Comparison of ENCODE assay signal across 38 cellular contexts in genomic region chr9:112017878-112018277, GRCh38.
"Had no signal": no experiment of that assay in that cellular context is flagged by ENCODE, and none has a peak within 500 bp of the region (broad histone marks: within the 10 kb centered on the region; RNA-seq: fewer than 3 reads in every experiment).

No MANE protein-coding gene starts in this region.

- ATAC-seq: activated naive CD4-positive, alpha-beta T cell treated with anti-CD3 and anti-CD28 coated beads, Interleukin-2, amount 50 U/mL, for 72 hours; activated naive CD8-positive, alpha-beta T cell treated with anti-CD3 and anti-CD28 coated beads, Interleukin-2, amount 50 U/mL, for 24 hours; activated T-cell treated with anti-CD3 and anti-CD28 coated beads, Interleukin-2, amount 50 U/mL, for 4 hours; activated T-cell treated with anti-CD3 and anti-CD28 coated beads, Interleukin-2, amount 50 U/mL, for 72 hours; activated T-helper 17 cell treated with anti-CD3 and anti-CD28 coated beads, Interleukin-2, amount 50 U/mL, for 72 hours; body of pancreas had no signal

- DNase-seq: activated effector memory CD4-positive, alpha-beta T cell treated with anti-CD3 and anti-CD28 coated beads, Interleukin-2, amount 50 U/mL, for 16 hours; activated effector memory CD4-positive, alpha-beta T cell treated with Interleukin-2 at 50 U/mL for 16 hours; activated gamma-delta T cell; activated gamma-delta T cell treated with Interleukin-2 at 50 U/mL for 16 hours; activated naive CD4-positive, alpha-beta T cell; activated naive CD4-positive, alpha-beta T cell treated with anti-CD3 and anti-CD28 coated beads for 36 hours; activated naive CD4-positive, alpha-beta T cell treated with anti-CD3 and anti-CD28 coated beads, Interleukin-2, amount 10 ng/mL, durations not matched to agents 7 days and 5 days; activated naive CD4-positive, alpha-beta T cell treated with anti-CD3 and anti-CD28 coated beads, Interleukin-2, amount 50 U/mL, for 16 hours; activated naive CD4-positive, alpha-beta T cell treated with Interleukin-2 at 50 U/mL for 16 hours; activated naive CD8-positive, alpha-beta T cell treated with anti-CD3 and anti-CD28 coated beads for 36 hours; activated naive CD8-positive, alpha-beta T cell treated with anti-CD3 and anti-CD28 coated beads, Interleukin-2, amount 10 ng/mL, durations not matched to agents 7 days and 5 days; activated naive CD8-positive, alpha-beta T cell treated with anti-CD3 and anti-CD28 coated beads, Interleukin-2, amount 50 U/mL, for 24 hours; activated T-cell treated with anti-CD3 and anti-CD28 coated beads, Interleukin-2, amount 50 U/mL, for 1 hour; activated T-cell treated with anti-CD3 and anti-CD28 coated beads, Interleukin-2, amount 50 U/mL, for 24 hours; activated T-cell treated with anti-CD3 and anti-CD28 coated beads, Interleukin-2, amount 50 U/mL, for 4 hours; activated T-cell treated with anti-CD3 and anti-CD28 coated beads, Interleukin-2, amount 50 U/mL, for 48 hours; activated T-cell treated with anti-CD3 and anti-CD28 coated beads, Interleukin-2, amount 50 U/mL, for 72 hours; adrenal gland; amniotic stem cell; amygdala; anterior cingulate cortex; aorta; body of pancreas; brain microvascular endothelial cell; caudate nucleus; central memory CD4-positive, alpha-beta T cell; cerebellar nuclear complex had no signal

- H3K27ac ChIP-seq: adrenal gland, ascending aorta, body of pancreas, brain microvascular endothelial cell, breast epithelium, cardiac muscle cell had no signal

- H3K9me3 Mint-ChIP-seq: activated naive CD4-positive, alpha-beta T cell treated with anti-CD3 and anti-CD28 coated beads for 36 hours; activated naive CD4-positive, alpha-beta T cell treated with anti-CD3 and anti-CD28 coated beads, Interleukin-2, amount 10 ng/mL, durations not matched to agents 7 days and 5 days; activated naive CD4-positive, alpha-beta T cell treated with anti-CD3 and anti-CD28 coated beads, Interleukin-2, amount 50 U/mL, for 24 hours; activated naive CD4-positive, alpha-beta T cell treated with anti-CD3 and anti-CD28 coated beads, Interleukin-2, amount 50 U/mL, for 72 hours; activated naive CD8-positive, alpha-beta T cell treated with anti-CD3 and anti-CD28 coated beads for 36 hours; activated naive CD8-positive, alpha-beta T cell treated with anti-CD3 and anti-CD28 coated beads, Interleukin-2, amount 10 ng/mL, durations not matched to agents 7 days and 5 days; activated naive CD8-positive, alpha-beta T cell treated with anti-CD3 and anti-CD28 coated beads, Interleukin-2, amount 50 U/mL, for 24 hours; activated T-cell treated with anti-CD3 and anti-CD28 coated beads, Interleukin-2, amount 50 U/mL, for 24 hours; activated T-cell treated with anti-CD3 and anti-CD28 coated beads, Interleukin-2, amount 50 U/mL, for 4 hours; activated T-cell treated with anti-CD3 and anti-CD28 coated beads, Interleukin-2, amount 50 U/mL, for 72 hours; activated T-helper 1 cell treated with anti-CD3 and anti-CD28 coated beads, Interleukin-12 subunit alpha, Interleukin-12 subunit beta, Interleukin-2, Interleukin-4 antibody, amounts not matched to agents 30 ng/mL and 10 ng/mL and 1 ng/mL, durations not matched to agents 14 hours and 24 hours and 36 hours; activated T-helper 17 cell treated with anti-CD3 and anti-CD28 coated beads, Interleukin-2, amount 50 U/mL, for 72 hours; activated T-helper 2 cell treated with anti-CD3 and anti-CD28 coated beads, Interferon-gamma antibody, Interleukin-2, Interleukin-4, amounts not matched to agents 10 μg/mL and 5 μg/mL and 100 μg/mL, durations not matched to agents 14 hours and 24 hours and 36 hours; brain; central memory CD8-positive, alpha-beta T cell had no signal

- H3K9me3 ChIP-seq: adrenal gland, ascending aorta, body of pancreas, breast epithelium had no signal

- H3K27me3 Mint-ChIP-seq: activated naive CD4-positive, alpha-beta T cell treated with anti-CD3 and anti-CD28 coated beads, Interleukin-2, amount 50 U/mL, for 24 hours; activated naive CD8-positive, alpha-beta T cell; activated naive CD8-positive, alpha-beta T cell treated with anti-CD3 and anti-CD28 coated beads for 36 hours; activated naive CD8-positive, alpha-beta T cell treated with anti-CD3 and anti-CD28 coated beads, Interleukin-2, amount 50 U/mL, for 24 hours; activated T-cell treated with anti-CD3 and anti-CD28 coated beads, Interleukin-2, amount 50 U/mL, for 24 hours; activated T-helper 17 cell treated with anti-CD3 and anti-CD28 coated beads, Interleukin-2, amount 50 U/mL, for 72 hours had no signal

- H3K27me3 ChIP-seq: adrenal gland, ascending aorta, body of pancreas, brain microvascular endothelial cell, breast epithelium, cardiac muscle cell had no signal

- H3K4me1 Mint-ChIP-seq: central memory CD8-positive, alpha-beta T cell had no signal

- H3K4me1 ChIP-seq: breast epithelium had no signal

- H3K36me3 ChIP-seq: adrenal gland, ascending aorta, brain microvascular endothelial cell, breast epithelium, cardiac muscle cell had no signal

- H3K4me3 Mint-ChIP-seq: activated naive CD4-positive, alpha-beta T cell treated with anti-CD3 and anti-CD28 coated beads for 36 hours; activated naive CD4-positive, alpha-beta T cell treated with anti-CD3 and anti-CD28 coated beads, Interleukin-2, amount 10 ng/mL, durations not matched to agents 7 days and 5 days; activated naive CD4-positive, alpha-beta T cell treated with anti-CD3 and anti-CD28 coated beads, Interleukin-2, amount 50 U/mL, for 24 hours; activated naive CD8-positive, alpha-beta T cell; activated naive CD8-positive, alpha-beta T cell treated with anti-CD3 and anti-CD28 coated beads for 36 hours; activated naive CD8-positive, alpha-beta T cell treated with anti-CD3 and anti-CD28 coated beads, Interleukin-2, amount 10 ng/mL, durations not matched to agents 7 days and 5 days; activated naive CD8-positive, alpha-beta T cell treated with anti-CD3 and anti-CD28 coated beads, Interleukin-2, amount 50 U/mL, for 24 hours; activated T-cell treated with anti-CD3 and anti-CD28 coated beads, Interleukin-2, amount 50 U/mL, for 24 hours; activated T-cell treated with anti-CD3 and anti-CD28 coated beads, Interleukin-2, amount 50 U/mL, for 4 hours; activated T-cell treated with anti-CD3 and anti-CD28 coated beads, Interleukin-2, amount 50 U/mL, for 72 hours; activated T-helper 1 cell treated with anti-CD3 and anti-CD28 coated beads, Interleukin-12 subunit alpha, Interleukin-12 subunit beta, Interleukin-2, Interleukin-4 antibody, amounts not matched to agents 30 ng/mL and 10 ng/mL and 1 ng/mL, durations not matched to agents 14 hours and 24 hours and 36 hours; activated T-helper 17 cell treated with anti-CD3 and anti-CD28 coated beads, Interleukin-2, amount 50 U/mL, for 72 hours; brain; central memory CD8-positive, alpha-beta T cell had no signal

- H3K36me3 Mint-ChIP-seq: activated naive CD4-positive, alpha-beta T cell treated with anti-CD3 and anti-CD28 coated beads, Interleukin-2, amount 10 ng/mL, durations not matched to agents 7 days and 5 days; activated naive CD4-positive, alpha-beta T cell treated with anti-CD3 and anti-CD28 coated beads, Interleukin-2, amount 50 U/mL, for 24 hours; activated naive CD4-positive, alpha-beta T cell treated with anti-CD3 and anti-CD28 coated beads, Interleukin-2, amount 50 U/mL, for 72 hours; activated naive CD8-positive, alpha-beta T cell treated with anti-CD3 and anti-CD28 coated beads for 36 hours; activated naive CD8-positive, alpha-beta T cell treated with anti-CD3 and anti-CD28 coated beads, Interleukin-2, amount 10 ng/mL, durations not matched to agents 7 days and 5 days; brain had no signal

- H3K4me3 ChIP-seq: adrenal gland, ascending aorta, body of pancreas, breast epithelium, cardiac muscle cell had no signal

- H3K27ac Mint-ChIP-seq: activated naive CD4-positive, alpha-beta T cell treated with anti-CD3 and anti-CD28 coated beads for 36 hours; activated naive CD4-positive, alpha-beta T cell treated with anti-CD3 and anti-CD28 coated beads, Interleukin-2, amount 10 ng/mL, durations not matched to agents 7 days and 5 days; activated naive CD4-positive, alpha-beta T cell treated with anti-CD3 and anti-CD28 coated beads, Interleukin-2, amount 50 U/mL, for 24 hours; activated naive CD4-positive, alpha-beta T cell treated with anti-CD3 and anti-CD28 coated beads, Interleukin-2, amount 50 U/mL, for 72 hours; activated naive CD8-positive, alpha-beta T cell; activated naive CD8-positive, alpha-beta T cell treated with anti-CD3 and anti-CD28 coated beads for 36 hours; activated naive CD8-positive, alpha-beta T cell treated with anti-CD3 and anti-CD28 coated beads, Interleukin-2, amount 10 ng/mL, durations not matched to agents 7 days and 5 days; activated naive CD8-positive, alpha-beta T cell treated with anti-CD3 and anti-CD28 coated beads, Interleukin-2, amount 50 U/mL, for 24 hours; activated T-cell treated with anti-CD3 and anti-CD28 coated beads, Interleukin-2, amount 50 U/mL, for 24 hours; activated T-cell treated with anti-CD3 and anti-CD28 coated beads, Interleukin-2, amount 50 U/mL, for 72 hours; activated T-helper 1 cell treated with anti-CD3 and anti-CD28 coated beads, Interleukin-12 subunit alpha, Interleukin-12 subunit beta, Interleukin-2, Interleukin-4 antibody, amounts not matched to agents 30 ng/mL and 10 ng/mL and 1 ng/mL, durations not matched to agents 14 hours and 24 hours and 36 hours; activated T-helper 17 cell treated with anti-CD3 and anti-CD28 coated beads, Interleukin-2, amount 50 U/mL, for 72 hours; activated T-helper 2 cell treated with anti-CD3 and anti-CD28 coated beads, Interferon-gamma antibody, Interleukin-2, Interleukin-4, amounts not matched to agents 10 μg/mL and 5 μg/mL and 100 μg/mL, durations not matched to agents 14 hours and 24 hours and 36 hours; brain had no signal
